Comparison of ENCODE assay signal across 15 cellular contexts in genomic region chr14:99519347-99519881, GRCh38.
"Had no signal": no experiment of that assay in that cellular context is flagged by ENCODE, and none has a peak within 500 bp of the region (broad histone marks: within the 10 kb centered on the region; RNA-seq: fewer than 3 reads in every experiment).

No MANE protein-coding gene starts in this region.

- H3K36me3 Mint-ChIP-seq: activated naive CD8-positive, alpha-beta T cell treated with anti-CD3 and anti-CD28 coated beads for 36 hours; memory B cell had no signal

- ATAC-seq: body of pancreas had no signal

- H3K4me3 ChIP-seq: body of pancreas, dorsolateral prefrontal cortex, gastrocnemius medialis, heart left ventricle, pancreas, tibial artery had no signal

- H3K27ac ChIP-seq: body of pancreas, gastrocnemius medialis, heart left ventricle, neutrophil, pancreas, tibial artery, WERI-Rb-1 had no signal

- H3K27ac Mint-ChIP-seq: activated naive CD8-positive, alpha-beta T cell treated with anti-CD3 and anti-CD28 coated beads for 36 hours; memory B cell had no signal

- H3K36me3 ChIP-seq: gastrocnemius medialis, neutrophil had no signal

- H3K4me1 Mint-ChIP-seq: activated naive CD8-positive, alpha-beta T cell treated with anti-CD3 and anti-CD28 coated beads for 36 hours; memory B cell had no signal

- H3K27me3 Mint-ChIP-seq: activated naive CD8-positive, alpha-beta T cell treated with anti-CD3 and anti-CD28 coated beads for 36 hours; memory B cell had no signal

- H3K4me3 Mint-ChIP-seq: activated naive CD8-positive, alpha-beta T cell treated with anti-CD3 and anti-CD28 coated beads for 36 hours; memory B cell had no signal

- DNase-seq: activated CD4-positive, alpha-beta T cell treated with anti-CD3 and anti-CD28 coated beads, Interleukin-2, amount 50 U/mL, for 4 hours; activated gamma-delta T cell treated with Interleukin-2 at 50 U/mL for 16 hours; activated naive CD8-positive, alpha-beta T cell treated with anti-CD3 and anti-CD28 coated beads for 36 hours; kidney glomerular epithelial cell; stimulated activated CD4-positive, alpha-beta T cell treated with anti-CD3 and anti-CD28 coated beads, Interleukin-2, amount 100 ng/mL, for 24 hours; stimulated activated naive CD4-positive, alpha-beta T cell treated with Interleukin-2 at 50 U/mL for 16 hours had no signal

- H3K4me1 ChIP-seq: gastrocnemius medialis had no signal

- H3K9me3 ChIP-seq: body of pancreas, gastrocnemius medialis, heart left ventricle, neutrophil, pancreas, tibial artery had no signal

- H3K9me3 Mint-ChIP-seq: activated naive CD8-positive, alpha-beta T cell treated with anti-CD3 and anti-CD28 coated beads for 36 hours; memory B cell had no signal

- H3K27me3 ChIP-seq: body of pancreas, dorsolateral prefrontal cortex, gastrocnemius medialis, heart left ventricle, neutrophil, pancreas, tibial artery had no signal
